In genomic region chr10:79349072-79349491, GRCh38 we compare ENCODE assay signal across 9 cellular contexts. TPM values are rescaled to one million over a fixed set of nuclear protein-coding genes. Genes with fewer than 3 reads are reported as not detected.
DNase-seq lines count a peak whose midpoint lies in the region; ATAC-seq and TF ChIP-seq lines count a peak whose summit lies in the region.
"Had no signal": no experiment of that assay in that cellular context is flagged by ENCODE, and none has a peak within 500 bp of the region (broad histone marks: within the 10 kb centered on the region; RNA-seq: fewer than 3 reads in every experiment).

No MANE protein-coding gene starts in this region.

- TF ChIP-seq CTCF in Loucy (conservative IDR thresholded peaks at IDR 0.05; ENCODE audit: low read length) (no peak), neutrophil (IDR thresholded peaks at IDR 0.05) (no peak)

- no peak for DNase-seq in CD4-positive, CD25-positive, alpha-beta regulatory T cell
- DNase-seq in ecto neural progenitor cell (ENCODE audit: low spot score) (peak; percentile 44), GF-D8 (lab: John Stamatoyannopoulos, UW) (no peak)
- DNase-seq: NCI-H526 had no signal

- ATAC-seq in CD4-positive, CD25-positive, alpha-beta regulatory T cell (ENCODE audit: low read depth in 2 of 2): no peak
- ATAC-seq in GM19351 (IDR thresholded peaks at IDR 0.05; ENCODE audit: unreplicated experiment): no peak
- ATAC-seq in GM18861 (IDR thresholded peaks at IDR 0.05; ENCODE audit: unreplicated experiment): no peak
- no peak for ATAC-seq in HG03469 (IDR thresholded peaks at IDR 0.05; ENCODE audit: unreplicated experiment)

- H3K79me2 ChIP-seq in Loucy (ENCODE audit: insufficient read depth, low read length): peaks cover 77% of the 10 kb centered on the region

- H3K27me3 ChIP-seq in CD4-positive, CD25-positive, alpha-beta regulatory T cell (ENCODE audit: control insufficient read depth, insufficient read depth, low read length): no peaks in the 10 kb centered on the region
- H3K27me3 ChIP-seq in Loucy (ENCODE audit: insufficient read depth, low read length, poor library complexity, severe bottlenecking) (peaks cover 4% of the 10 kb centered on the region), neutrophil (no peaks in the 10 kb centered on the region)

- no peaks in the 10 kb centered on the region for H3K27me3 Mint-ChIP-seq in CD4-positive, CD25-positive, alpha-beta regulatory T cell

- H3K27ac ChIP-seq in CD4-positive, CD25-positive, alpha-beta regulatory T cell (ENCODE audit: insufficient read depth, low read length, poor library complexity, severe bottlenecking): peak overlapping the region; percentile 84
- peak overlapping the region; percentile 100 for H3K27ac ChIP-seq in neutrophil

- H4K20me1 ChIP-seq in Loucy (ENCODE audit: insufficient read depth, low read length, poor library complexity, severe bottlenecking): peaks cover 64% of the 10 kb centered on the region

- H3K36me3 Mint-ChIP-seq in CD4-positive, CD25-positive, alpha-beta regulatory T cell: peaks cover 28% of the 10 kb centered on the region

- H3K4me1 ChIP-seq in CD4-positive, CD25-positive, alpha-beta regulatory T cell (ENCODE audit: control insufficient read depth, insufficient read depth, low read length, poor library complexity, severe bottlenecking): peaks cover 25% of the 10 kb centered on the region
- peaks cover 54% of the 10 kb centered on the region for H3K4me1 ChIP-seq in Loucy (ENCODE audit: insufficient read depth, low read length, poor library complexity, severe bottlenecking)
- H3K4me1 ChIP-seq in neutrophil (ENCODE audit: control insufficient read depth in 1 of 2, insufficient read depth in 1 of 2, low read depth in 1 of 2, low read length in 1 of 2): peaks cover 78 to 89% of the 10 kb centered on the region in 2 experiments

- no peaks in the 10 kb centered on the region for H3K9me3 Mint-ChIP-seq in CD4-positive, CD25-positive, alpha-beta regulatory T cell

- no peaks in the 10 kb centered on the region for H3K9me2 ChIP-seq in Loucy (replicated peaks; ENCODE audit: low read depth, low read length)

- peak overlapping the region; percentile 98 for H3K4me2 ChIP-seq in Loucy (ENCODE audit: low read depth, low read length, poor library complexity, severe bottlenecking)

- H3F3A ChIP-seq in Loucy (ENCODE audit: low read depth): no peaks in the 10 kb centered on the region

- no peaks in the 10 kb centered on the region for H3K9me3 ChIP-seq in CD4-positive, CD25-positive, alpha-beta regulatory T cell (ENCODE audit: control insufficient read depth in 2 of 2, low read length in 2 of 2)
- H3K9me3 ChIP-seq in Loucy (ENCODE audit: insufficient read depth, low read depth, low read length): no peaks in the 10 kb centered on the region
- H3K9me3 ChIP-seq in neutrophil: no peaks in the 10 kb centered on the region

- no peak overlapping the region for H2AFZ ChIP-seq in Loucy (ENCODE audit: low read length)

- H3K4me3 ChIP-seq in CD4-positive, CD25-positive, alpha-beta regulatory T cell (ENCODE audit: low read depth, low read length): peak overlapping the region; percentile 62
- H3K4me3 ChIP-seq in Loucy (ENCODE audit: low read length, poor library complexity, severe bottlenecking): peak overlapping the region; percentile 92
- peak overlapping the region; percentile 78 to 96 for H3K4me3 ChIP-seq in neutrophil (ENCODE audit: low read depth in 1 of 2, low read length in 1 of 2)

- peak overlapping the region; percentile 83 to 98 (median 86) for H3K27ac Mint-ChIP-seq in CD4-positive, CD25-positive, alpha-beta regulatory T cell

- peak overlapping the region; percentile 82 to 91 (median 88) for H3K4me3 Mint-ChIP-seq in CD4-positive, CD25-positive, alpha-beta regulatory T cell

- peak overlapping the region; percentile 99 for H3K9ac ChIP-seq in Loucy (ENCODE audit: low read depth, low read length, poor library complexity, severe bottlenecking)

- H3K36me3 ChIP-seq in CD4-positive, CD25-positive, alpha-beta regulatory T cell (ENCODE audit: control insufficient read depth, insufficient read depth, low read length): peaks cover 47% of the 10 kb centered on the region
- peaks cover 47% of the 10 kb centered on the region for H3K36me3 ChIP-seq in Loucy (ENCODE audit: insufficient read depth, low read length)
- H3K36me3 ChIP-seq in neutrophil: peaks cover 56% of the 10 kb centered on the region

- peaks cover 0 to 40% (median 22%) of the 10 kb centered on the region in 4 donors for H3K4me1 Mint-ChIP-seq in CD4-positive, CD25-positive, alpha-beta regulatory T cell

RNA-seq across cellular contexts. Expression of gene PPIF, which starts 1.8 kb away (rescaled TPM):
- total RNA-seq in CD4-positive, CD25-positive, alpha-beta regulatory T cell: 60.2 TPM
- 10 to 100 TPM; 15.5 to 18.6 (median 17.2) TPM for polyA plus RNA-seq in CD4-positive, CD25-positive, alpha-beta regulatory T cell
